Comparison of ENCODE assay signal across 17 cellular contexts in genomic region chr15:77915261-77915960, GRCh38.
DNase-seq lines count a peak whose midpoint lies in the region; ATAC-seq and TF ChIP-seq lines count a peak whose summit lies in the region.
"Had no signal": no experiment of that assay in that cellular context is flagged by ENCODE, and none has a peak within 500 bp of the region (broad histone marks: within the 10 kb centered on the region; RNA-seq: fewer than 3 reads in every experiment).

No MANE protein-coding gene starts in this region.

- no peak overlapping the region for H3K27ac Mint-ChIP-seq in H9
- H3K27ac Mint-ChIP-seq: B cell; CD4-positive, alpha-beta T cell; GM23338 had no signal

- H3K9ac ChIP-seq in H9 (ENCODE audit: extremely low read depth, insufficient read length, low read length): no peak overlapping the region

- no peaks in the 10 kb centered on the region for H3K79me1 ChIP-seq in H9 (ENCODE audit: insufficient read depth, low read depth, low read length, poor library complexity, severe bottlenecking)

- H3K9me3 ChIP-seq in H9 (ENCODE audit: control insufficient read depth, low read depth, low read length) (no peaks in the 10 kb centered on the region), spleen (no peaks in the 10 kb centered on the region)

- DNase-seq in H9 (peak; percentile 17), NCI-H524 treated with DMSO at 0.1 percent for 48 hours (lab: John Stamatoyannopoulos, UW) (peak; percentile 71), coronary artery (ENCODE audit: low spot score) (peak; percentile 54), spleen (peak; percentile 33), T-helper 1 cell (no peak)
- DNase-seq: CD4-positive, alpha-beta T cell; DND-41; GF-D8; NCI-H146; NCI-H2081 treated with DMSO at 0.1 percent for 48 hours; NCI-H226; NK-92 treated with Interleukin-12 subunit alpha and Interleukin-12 subunit beta, amount 100 ng/mL, for 24 hours had no signal

- H3K27ac ChIP-seq in H9 (ENCODE audit: insufficient read length, low read depth, low read length) (no peak overlapping the region), coronary artery (no peak overlapping the region), spleen (no peak overlapping the region)

- no peak overlapping the region for H2BK5ac ChIP-seq in H9 (ENCODE audit: insufficient read length, low read length)

- H3K27me3 Mint-ChIP-seq in H9 (ENCODE audit: low read depth): peaks cover 7% of the 10 kb centered on the region

- H3K4me2 ChIP-seq in H9 (ENCODE audit: insufficient read depth, insufficient read length, low read length): no peak overlapping the region
- H3K4me2 ChIP-seq: GM23338 had no signal

- no peak overlapping the region for H4K5ac ChIP-seq in H9 (ENCODE audit: insufficient read length, low read depth, low read length)

- H3K9me3 Mint-ChIP-seq in H9: no peaks in the 10 kb centered on the region
- H3K9me3 Mint-ChIP-seq: CD4-positive, alpha-beta T cell; GM23338 had no signal

- H2BK12ac ChIP-seq in H9 (ENCODE audit: insufficient read length, low read depth, low read length): no peak overlapping the region

- H3K27me3 ChIP-seq in H9 (ENCODE audit: insufficient read depth, low read length) (no peaks in the 10 kb centered on the region), spleen (replicated peaks in 1 of 7) (no peaks in the 10 kb centered on the region)

- TF ChIP-seq CTCF in H9 (conservative IDR thresholded peaks at IDR 0.05): no peak
- no peak for TF ChIP-seq CTCF in coronary artery (IDR thresholded peaks at IDR 0.05)
- no peak for TF ChIP-seq CTCF in spleen (IDR thresholded peaks at IDR 0.05 in 8 of 11, conservative IDR thresholded peaks at IDR 0.05 in 3 of 11)

- WGBS in H9 (ENCODE audit: extremely low coverage, insufficient read length, low lambda C conversion rate): no CpG with 5 or more reads among the region's 19 CpGs
- WGBS in spleen, 5 donors: 80 to 89% (median 84%) methylated on average over 13 to 19 of the region's 19 CpGs

- H3K4me1 Mint-ChIP-seq in H9: peaks cover 12 to 13% of the 10 kb centered on the region in 2 experiments
- H3K4me1 Mint-ChIP-seq: B cell had no signal

- no peak overlapping the region for H3K4ac ChIP-seq in H9 (ENCODE audit: low read depth, low read length)

- H4K91ac ChIP-seq in H9 (ENCODE audit: insufficient read length, low read depth, low read length): no peak overlapping the region

- H2AK5ac ChIP-seq in H9 (ENCODE audit: insufficient read length, low read length): no peak overlapping the region

- H3K23me2 ChIP-seq in H9 (ENCODE audit: insufficient read length, low read depth, low read length, poor library complexity, severe bottlenecking): no peaks in the 10 kb centered on the region

- H3T11ph ChIP-seq in H9 (ENCODE audit: low read length): no peak overlapping the region

- H2BK120ac ChIP-seq in H9 (ENCODE audit: low read depth, low read length, poor library complexity, severe bottlenecking): no peak overlapping the region

- no peaks in the 10 kb centered on the region for H3K36me3 ChIP-seq in spleen

- TF ChIP-seq POLR2A in spleen (IDR thresholded peaks at IDR 0.05): no peak

- ATAC-seq in GM19467 (IDR thresholded peaks at IDR 0.05; ENCODE audit: unreplicated experiment) (no peak), HG02884 (IDR thresholded peaks at IDR 0.05; ENCODE audit: unreplicated experiment) (no peak)
- ATAC-seq: GM23338, K562 had no signal

- H3K4me3 ChIP-seq in coronary artery (no peak overlapping the region), spleen (no peak overlapping the region)
- H3K4me3 ChIP-seq: GM23338, K562 had no signal

- no peak overlapping the region for H3K14ac ChIP-seq in H9 (ENCODE audit: insufficient read depth, low read length)

- no peak overlapping the region for H3K18ac ChIP-seq in H9 (ENCODE audit: insufficient read length, low read depth, low read length)

- no peak overlapping the region for H3K56ac ChIP-seq in H9 (ENCODE audit: insufficient read length, low read depth, low read length)

- H2AFZ ChIP-seq in H9 (ENCODE audit: low read length): no peak overlapping the region
- H2AFZ ChIP-seq: GM23338 had no signal

- H4K20me1 ChIP-seq in H9 (ENCODE audit: control insufficient read depth, insufficient read depth, insufficient read length): no peaks in the 10 kb centered on the region

- H2BK20ac ChIP-seq in H9 (ENCODE audit: low read depth, low read length, poor library complexity, severe bottlenecking): no peak overlapping the region

- intact Hi-C loops in spleen (cut with DNase I; ENCODE audit: low total_unique reads): no loop called here

- no peak overlapping the region for H4K8ac ChIP-seq in H9 (replicated peaks; ENCODE audit: insufficient read length, low read depth, low read length)

- H3K23ac ChIP-seq in H9 (ENCODE audit: insufficient read length, low read depth, low read length): no peak overlapping the region

- no peaks in the 10 kb centered on the region; a peak in 1 of 7 replicates for H3K36me3 Mint-ChIP-seq in H9 (ENCODE audit: insufficient read depth in 1 of 3, low read depth in 3 of 3)

- no peak overlapping the region for H3K4me3 Mint-ChIP-seq in H9
- H3K4me3 Mint-ChIP-seq: B cell; CD4-positive, alpha-beta T cell; GM23338 had no signal

- H2BK15ac ChIP-seq in H9 (ENCODE audit: low read depth, low read length): no peak overlapping the region

- no peaks in the 10 kb centered on the region for H3K79me2 ChIP-seq in H9 (ENCODE audit: insufficient read depth, low read length)

- H3K4me1 ChIP-seq in H9 (ENCODE audit: insufficient read depth, low read length) (no peaks in the 10 kb centered on the region), spleen (peaks cover 0 to under 1% (median 0%) of the 10 kb centered on the region in 6 donors)

Comparison
In these comparisons a context has a peak if more than half of its experiments do, and no peak if none do; other contexts are left out.
1. DNase-seq: peak in H9 (single experiment), NCI-H524 treated with DMSO at 0.1 percent for 48 hours (single experiment), coronary artery (single experiment) and spleen (single experiment); none in T-helper 1 cell (0 of 5).